In the genomic region with DNA sequence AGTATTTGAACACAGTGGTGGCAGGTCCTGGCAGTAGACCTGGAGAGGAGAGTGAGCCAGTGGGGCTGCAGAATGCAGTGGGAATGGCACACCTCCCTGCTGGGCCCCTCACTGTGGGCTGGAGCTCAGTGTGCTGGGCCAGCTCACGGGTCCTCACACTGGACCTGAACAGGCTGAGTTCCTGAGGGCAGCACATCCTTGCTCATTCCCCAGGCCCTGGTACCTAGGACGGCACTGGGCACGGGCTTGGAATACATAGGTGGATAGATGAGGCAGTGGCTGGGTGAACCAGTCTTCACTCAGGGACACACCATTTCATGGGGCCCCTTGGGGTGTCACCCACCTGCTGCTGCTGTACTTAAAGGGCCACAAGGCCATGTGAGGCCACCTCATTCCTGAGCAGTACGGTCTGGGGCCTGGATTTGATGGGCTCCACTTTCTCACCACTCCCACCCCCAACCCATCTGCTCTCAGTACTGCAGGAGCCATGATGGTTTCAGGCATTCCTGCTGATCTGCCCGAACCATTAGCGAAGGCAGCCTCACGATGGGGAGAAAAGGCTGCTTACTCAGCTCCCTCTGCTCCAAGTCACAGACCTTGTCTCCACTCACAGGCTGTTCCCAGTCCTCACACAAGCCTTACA, we compare ENCODE assay signal across 15 cellular contexts. TPM values are rescaled to one million over a fixed set of nuclear protein-coding genes. Genes with fewer than 3 reads are reported as not detected.
DNase-seq lines count a peak whose midpoint lies in the region; ATAC-seq, FAIRE-seq and TF ChIP-seq lines count a peak whose summit lies in the region.
"Had no signal": no experiment of that assay in that cellular context is flagged by ENCODE, and none has a peak within 500 bp of the region (broad histone marks: within the 10 kb centered on the region; RNA-seq: fewer than 3 reads in every experiment).

No MANE protein-coding gene starts in this region.

- POLR2A ChIA-PET in K562 (lab: Yijun Ruan, JAX), result interaction anchor here (0.6 to 1.1 kb wide), 2 partner anchors 12 to 166 kb away, joined by 3 to 4 read pairs; no protein-coding TSS in a partner anchor

- peaks cover 3% of the 10 kb centered on the region for H3K9me1 ChIP-seq in K562 (ENCODE audit: control insufficient read depth, insufficient read depth, low read length)

- H3K23ac ChIP-seq in H9 (ENCODE audit: insufficient read length, low read depth, low read length), result no peak overlapping the region

- no peak; the same call in 1 of the 2 replicates for TF ChIP-seq POLR2A in K562 (conservative IDR thresholded peaks at IDR 0.05)

- peaks cover 22 to 43% (median 28%) of the 10 kb centered on the region in 3 experiments for H3K36me3 Mint-ChIP-seq in H9 (ENCODE audit: insufficient read depth in 1 of 3, low read depth in 3 of 3)
- peaks cover 11% of the 10 kb centered on the region for H3K36me3 Mint-ChIP-seq in neural crest cell (ENCODE audit: low read depth)

- H3K4ac ChIP-seq in H9 (ENCODE audit: low read depth, low read length), result no peak overlapping the region

- no peak for ATAC-seq in K562

- peaks cover 0 to 3% of the 10 kb centered on the region in 2 experiments; a peak in 1 of 5 replicates for H3K9me3 Mint-ChIP-seq in H9
- H3K9me3 Mint-ChIP-seq in neural crest cell, result no peaks in the 10 kb centered on the region

- H2AK5ac ChIP-seq in H9 (ENCODE audit: insufficient read length, low read length), result no peak overlapping the region

- H3K9me3 ChIP-seq in H9 (ENCODE audit: control insufficient read depth, low read depth, low read length), result no peaks in the 10 kb centered on the region
- no peaks in the 10 kb centered on the region for H3K9me3 ChIP-seq in K562 (replicated peaks; ENCODE audit: control insufficient read depth, insufficient read depth, low read depth, low read length)
- no peaks in the 10 kb centered on the region for H3K9me3 ChIP-seq in MM.1S (replicated peaks; ENCODE audit: insufficient read depth, low read length)
- no peaks in the 10 kb centered on the region for H3K9me3 ChIP-seq in kidney (ENCODE audit: control insufficient read depth in 1 of 2, low read length in 2 of 2)

- H2BK120ac ChIP-seq in H9 (ENCODE audit: low read depth, low read length, poor library complexity, severe bottlenecking), result no peak overlapping the region

- H3K27me3 Mint-ChIP-seq in H9 (ENCODE audit: low read depth), result no peaks in the 10 kb centered on the region
- no peaks in the 10 kb centered on the region for H3K27me3 Mint-ChIP-seq in neural crest cell (ENCODE audit: low read depth)
- H3K27me3 Mint-ChIP-seq: B cell had no signal

- H3K9ac ChIP-seq in H9 (ENCODE audit: extremely low read depth, insufficient read length, low read length) (no peak overlapping the region), K562 (ENCODE audit: insufficient read depth in 1 of 2, low read depth in 2 of 2, low read length in 2 of 2) (peak overlapping the region in 1 of 2 experiments; percentile 74; a peak in 2 of 4 replicates), MM.1S (ENCODE audit: low read length) (no peak overlapping the region), kidney (ENCODE audit: low read length in 2 of 2) (no peak overlapping the region)
- H3K9ac ChIP-seq: parathyroid adenoma had no signal

- no peak overlapping the region for H4K91ac ChIP-seq in H9 (ENCODE audit: insufficient read length, low read depth, low read length)

- intact Hi-C loops in K562 (cut with micrococcal nuclease), result no loop called here
- intact Hi-C loops in kidney (cut with DNase I), result no loop called here

- no peak overlapping the region for H2BK15ac ChIP-seq in H9 (ENCODE audit: low read depth, low read length)

- H4K8ac ChIP-seq in H9 (replicated peaks; ENCODE audit: insufficient read length, low read depth, low read length), result no peak overlapping the region

- no TSS peak for BruUV-seq in K562 (replicated peaks; lab: Mats Ljungman, UMichigan)

- DNase-seq in H9 (no peak), NCI-H2171 treated with DMSO at 0.1 percent for 48 hours (lab: John Stamatoyannopoulos, UW) (peak; percentile 43), K562 (ENCODE audit: extremely low read depth in 1 of 4, low spot score in 3 of 4) (no peak), neural crest cell (ENCODE audit: low read depth, low spot score) (no peak), MM.1S (no peak), kidney (no peak)
- DNase-seq in activated CD4-positive, alpha-beta T cell treated with anti-CD3 and anti-CD28 coated beads, Interleukin-2, amount 50 U/mL, for 4 hours, result no peak
- DNase-seq: activated T-cell treated with anti-CD3 and anti-CD28 coated beads, Interleukin-2, amount 50 U/mL, for 48 hours; foreskin fibroblast; NCI-H2081; NCI-H774; trophoblast cell had no signal

- H3K27me3 ChIP-seq in H9 (ENCODE audit: insufficient read depth, low read length), result no peaks in the 10 kb centered on the region
- no peaks in the 10 kb centered on the region for H3K27me3 ChIP-seq in K562 (ENCODE audit: control insufficient read depth in 2 of 2, insufficient read depth in 2 of 2, low read length in 2 of 2)
- no peaks in the 10 kb centered on the region for H3K27me3 ChIP-seq in MM.1S (replicated peaks; ENCODE audit: insufficient read depth, low read length)

- H3K23me2 ChIP-seq in H9 (ENCODE audit: insufficient read length, low read depth, low read length, poor library complexity, severe bottlenecking), result peaks cover 7% of the 10 kb centered on the region

- no CpG with 5 or more reads among the region's 7 CpGs for WGBS in H9 (ENCODE audit: extremely low coverage, insufficient read length, low lambda C conversion rate)
- 56% methylated on average over 6 of the region's 7 CpGs for WGBS in K562 (ENCODE audit: insufficient coverage, low coverage, missing lambda C conversion rate)

- no peak overlapping the region for H2BK5ac ChIP-seq in H9 (ENCODE audit: insufficient read length, low read length)

- no peak for TF ChIP-seq CTCF in H9 (conservative IDR thresholded peaks at IDR 0.05)
- TF ChIP-seq CTCF in K562 (IDR thresholded peaks at IDR 0.05 in 2 of 3, conservative IDR thresholded peaks at IDR 0.05 in 1 of 3; ENCODE audit: insufficient read depth in 2 of 3, low read depth in 1 of 3, low read length in 3 of 3), result no peak
- no peak for TF ChIP-seq CTCF in neural crest cell (conservative IDR thresholded peaks at IDR 0.05)
- TF ChIP-seq CTCF in MM.1S (IDR thresholded peaks at IDR 0.05; ENCODE audit: low read length), result no peak
- TF ChIP-seq CTCF in kidney (IDR thresholded peaks at IDR 0.05; ENCODE audit: borderline replicate concordance, extremely low read depth, insufficient read depth), result no peak

- H3K4me1 Mint-ChIP-seq in H9, result peaks cover 37 to 39% of the 10 kb centered on the region in 2 experiments
- peaks cover 54% of the 10 kb centered on the region for H3K4me1 Mint-ChIP-seq in neural crest cell

- H4K5ac ChIP-seq in H9 (ENCODE audit: insufficient read length, low read depth, low read length), result no peak overlapping the region

- no peak for TF ChIP-seq RAD21 in K562 (CRISPR knock-in tag; conservative IDR thresholded peaks at IDR 0.05 in 1 of 2, IDR thresholded peaks at IDR 0.05 in 1 of 2)

- H3K4me3 ChIP-seq in K562 (no peak overlapping the region), MM.1S (ENCODE audit: low read length) (no peak overlapping the region), kidney (ENCODE audit: low read length in 2 of 2) (no peak overlapping the region)
- H3K4me3 ChIP-seq: smooth muscle cell had no signal

- H3K18ac ChIP-seq in H9 (ENCODE audit: insufficient read length, low read depth, low read length), result no peak overlapping the region

- CTCF ChIA-PET in K562 (lab: Yijun Ruan, JAX; ENCODE audit: low intra/inter-chr PET ratio), result no interaction called here

- H3T11ph ChIP-seq in H9 (ENCODE audit: low read length), result no peak overlapping the region

- peaks cover 3% of the 10 kb centered on the region for H3K79me1 ChIP-seq in H9 (ENCODE audit: insufficient read depth, low read depth, low read length, poor library complexity, severe bottlenecking)

- H3F3A ChIP-seq in MM.1S (ENCODE audit: insufficient read depth, low read length), result no peaks in the 10 kb centered on the region

- H3K27ac Mint-ChIP-seq in H9 (peak overlapping the region in 2 of 3 experiments; percentile 55 to 87; a peak in 2 of 7 replicates), neural crest cell (ENCODE audit: unreplicated experiment) (no peak overlapping the region)
- H3K27ac Mint-ChIP-seq: B cell had no signal

- FAIRE-seq in K562 (lab: Jason Lieb, UNC) (no peak), kidney (lab: Jason Lieb, UNC) (no peak)

- H3K4me2 ChIP-seq in H9 (ENCODE audit: insufficient read depth, insufficient read length, low read length) (no peak overlapping the region), K562 (ENCODE audit: insufficient read depth, low read length) (no peak overlapping the region), MM.1S (ENCODE audit: low read depth, low read length) (no peak overlapping the region)
- H3K4me2 ChIP-seq: smooth muscle cell had no signal

- peaks cover 25% of the 10 kb centered on the region; the same call in 1 of the 3 replicates for H3K36me3 ChIP-seq in K562 (ENCODE audit: control insufficient read depth, insufficient read depth, low read length)
- H3K36me3 ChIP-seq in MM.1S (replicated peaks; ENCODE audit: insufficient read depth, low read length), result no peaks in the 10 kb centered on the region
- H3K36me3 ChIP-seq in kidney (ENCODE audit: control insufficient read depth in 1 of 2, insufficient read depth in 2 of 2, low read length in 2 of 2), result peaks cover 7 to 9% of the 10 kb centered on the region in 2 donors

- H3K79me2 ChIP-seq in H9 (ENCODE audit: insufficient read depth, low read length), result peaks cover 8% of the 10 kb centered on the region; the same call in 1 of the 2 replicates
- peaks cover 21% of the 10 kb centered on the region for H3K79me2 ChIP-seq in K562 (ENCODE audit: control insufficient read depth, insufficient read depth, low read length)
- H3K79me2 ChIP-seq in MM.1S (ENCODE audit: low read length), result peaks cover 23% of the 10 kb centered on the region
- H3K79me2 ChIP-seq: parathyroid adenoma had no signal

- H2AFZ ChIP-seq in H9 (ENCODE audit: low read length) (no peak overlapping the region), K562 (ENCODE audit: low read depth, low read length) (no peak overlapping the region), MM.1S (ENCODE audit: low read length) (no peak overlapping the region)
- H2AFZ ChIP-seq: parathyroid adenoma had no signal

- H2BK20ac ChIP-seq in H9 (ENCODE audit: low read depth, low read length, poor library complexity, severe bottlenecking), result no peak overlapping the region

- H3K4me1 ChIP-seq in H9 (ENCODE audit: insufficient read depth, low read length) (peaks cover 4% of the 10 kb centered on the region), K562 (replicated peaks in 1 of 2; ENCODE audit: control insufficient read depth in 2 of 2, insufficient read depth in 2 of 2, low read length in 2 of 2) (peaks cover 0 to 27% of the 10 kb centered on the region in 2 experiments; a peak in 3 of 5 replicates), MM.1S (ENCODE audit: low read length) (no peaks in the 10 kb centered on the region), kidney (ENCODE audit: control insufficient read depth in 1 of 2, insufficient read depth in 1 of 2, low read depth in 1 of 2, low read length in 2 of 2) (peaks cover 9 to 17% of the 10 kb centered on the region in 2 donors)

- no peak for TF ChIP-seq EP300 in K562 (IDR thresholded peaks at IDR 0.05; ENCODE audit: low read length)

- H4K20me1 ChIP-seq in H9 (ENCODE audit: control insufficient read depth, insufficient read depth, insufficient read length) (no peaks in the 10 kb centered on the region), K562 (replicated peaks; ENCODE audit: control insufficient read depth, insufficient read depth, low read length) (peaks cover 7% of the 10 kb centered on the region; the same call in 1 of the 2 replicates), MM.1S (ENCODE audit: insufficient read depth, low read length) (no peaks in the 10 kb centered on the region)

- H3K4me3 Mint-ChIP-seq in H9 (no peak overlapping the region; a peak in 1 of 5 replicates), neural crest cell (peak overlapping the region; percentile 23)
- H3K4me3 Mint-ChIP-seq: B cell had no signal

- H3K56ac ChIP-seq in H9 (ENCODE audit: insufficient read length, low read depth, low read length), result no peak overlapping the region

- H3K14ac ChIP-seq in H9 (ENCODE audit: insufficient read depth, low read length), result no peak overlapping the region

- in situ Hi-C loops in K562 (cut with MboI), result no loop called here

- H3K9me2 ChIP-seq in MM.1S (replicated peaks; ENCODE audit: insufficient read depth, low read length), result no peaks in the 10 kb centered on the region

- H2BK12ac ChIP-seq in H9 (ENCODE audit: insufficient read length, low read depth, low read length), result no peak overlapping the region

- H3K27ac ChIP-seq in H9 (ENCODE audit: insufficient read length, low read depth, low read length) (no peak overlapping the region), K562 (ENCODE audit: extremely low read depth, low read depth, low read length) (no peak overlapping the region), MM.1S (ENCODE audit: low read length) (no peak overlapping the region), kidney (ENCODE audit: low read depth in 2 of 2, low read length in 2 of 2) (no peak overlapping the region)
- H3K27ac ChIP-seq: parathyroid adenoma had no signal

RNA-seq across cellular contexts. Expression of a gene that starts 4.2 kb away (rescaled TPM):
- total RNA-seq in H9 (2021), result 26.4 and 28.4 TPM in 2 replicates
- total RNA-seq in K562 (2011; cell fraction: chromatin; rRNA removed; ENCODE audit: low replicate concordance), result 17.3 and 28.8 TPM in 2 replicates
- 25.7 and 32.4 TPM in 2 replicates for total RNA-seq in K562 (2011; cell fraction: nucleolus; rRNA removed)
- total RNA-seq in K562 (2011; cell fraction: nucleoplasm; rRNA removed), result 25.3 and 32.2 TPM in 2 replicates
- total RNA-seq in K562 (2014; rRNA removed), result 31.3 and 42.7 TPM in 2 replicates
- 12.9 and 19.4 TPM in 2 replicates for total RNA-seq in K562 (2014; rRNA removed; fragmentation: Illumina TruSeq; extraction: Trizol)
- 26.5 and 29.7 TPM in 2 replicates for total RNA-seq in K562 (2015; rRNA removed; fragmentation: Illumina TruSeq; extraction: Trizol)
- total RNA-seq in K562 (2021), result 30.8 and 31.6 TPM in 2 replicates
- polyA plus RNA-seq in K562 (2011; rRNA removed), result 19.1 and 22.2 TPM in 2 replicates
- 29.8 and 77.4 TPM in 2 replicates for polyA plus RNA-seq in K562 (2011; cell fraction: cytosol; rRNA removed)
- polyA plus RNA-seq in K562 (2011; cell fraction: nucleus; rRNA removed), result 18.2 and 29.2 TPM in 2 replicates
- polyA plus RNA-seq in K562 (2012), result 17.6 and 24.9 TPM in 2 replicates
- 30.2 and 31.8 TPM in 2 replicates for polyA plus RNA-seq in K562 (2014; fragmentation: Illumina TruSeq; extraction: Trizol)
- polyA plus RNA-seq in K562 (2014; fragmentation: Nextera tagmentation; extraction: Ambion mirVana), result 10 to 100 TPM in 1 of 2 experiments, 1 to 10 TPM in 1; 9.1 to 18.7 TPM
- 39.9 and 40.5 TPM in 2 replicates for polyA plus RNA-seq in K562 (2014; rRNA removed)
- 10.4 and 14.1 TPM in 2 replicates for polyA minus RNA-seq in K562 (2011; rRNA and poly(A)+ RNA removed)
- polyA minus RNA-seq in K562 (2011; cell fraction: cytosol; rRNA and poly(A)+ RNA removed), result 10.2 and 10.3 TPM in 2 replicates
- polyA minus RNA-seq in K562 (2011; cell fraction: nucleus; rRNA and poly(A)+ RNA removed), result 28.4 and 28.7 TPM in 2 replicates
- 27.7 and 30.9 TPM in 2 replicates for total RNA-seq in neural crest cell
- 13.3 TPM for total RNA-seq in kidney
- polyA plus RNA-seq in kidney (ENCODE audit: insufficient read depth, low read depth, low replicate concordance), result 31.5 TPM
